1 cellular context compared by ENCODE assay signal in genomic region chr10:59843733-59844132, GRCh38.
TF ChIP-seq lines count a peak whose summit lies in the region.

No MANE protein-coding gene starts in this region.

TF ChIP-seq in H1, 55 proteins besides CTCF, POLR2A, EP300 and RAD21:
- TF ChIP-seq ATF3 (IDR thresholded peaks at IDR 0.05; ENCODE audit: insufficient read depth, low read depth, low read length), result no peak
- TF ChIP-seq MAX (IDR thresholded peaks at IDR 0.05), result no peak
- no peak for TF ChIP-seq RXRA (IDR thresholded peaks at IDR 0.05; ENCODE audit: insufficient read depth, low read depth, low read length)
- no peak for TF ChIP-seq SRF (IDR thresholded peaks at IDR 0.05; ENCODE audit: low read depth, low read length)
- no peak for TF ChIP-seq KDM1A (IDR thresholded peaks at IDR 0.05; ENCODE audit: borderline replicate concordance, low read length)
- no peak for TF ChIP-seq BCL11A (IDR thresholded peaks at IDR 0.05; ENCODE audit: low read depth in 2 of 2, low read length in 2 of 2)
- TF ChIP-seq USF2 (IDR thresholded peaks at IDR 0.05; ENCODE audit: low read length), result no peak
- no peak for TF ChIP-seq CREB1 (IDR thresholded peaks at IDR 0.05)
- TF ChIP-seq POLR2AphosphoS5 (IDR thresholded peaks at IDR 0.05; ENCODE audit: low read depth, low read length), result no peak
- TF ChIP-seq SUZ12 (IDR thresholded peaks at IDR 0.05; ENCODE audit: low read length), result no peak
- no peak for TF ChIP-seq E2F6 (IDR thresholded peaks at IDR 0.05)
- TF ChIP-seq POU5F1 (IDR thresholded peaks at IDR 0.05; ENCODE audit: low read depth, low read length), result no peak
- TF ChIP-seq SAP30 (IDR thresholded peaks at IDR 0.05; ENCODE audit: insufficient read depth, insufficient replicate concordance, low read length), result no peak
TF ChIP-seq in H1: peak in this region for 0.
